ENCODE assay signal across 2 cellular contexts in the genomic region with DNA sequence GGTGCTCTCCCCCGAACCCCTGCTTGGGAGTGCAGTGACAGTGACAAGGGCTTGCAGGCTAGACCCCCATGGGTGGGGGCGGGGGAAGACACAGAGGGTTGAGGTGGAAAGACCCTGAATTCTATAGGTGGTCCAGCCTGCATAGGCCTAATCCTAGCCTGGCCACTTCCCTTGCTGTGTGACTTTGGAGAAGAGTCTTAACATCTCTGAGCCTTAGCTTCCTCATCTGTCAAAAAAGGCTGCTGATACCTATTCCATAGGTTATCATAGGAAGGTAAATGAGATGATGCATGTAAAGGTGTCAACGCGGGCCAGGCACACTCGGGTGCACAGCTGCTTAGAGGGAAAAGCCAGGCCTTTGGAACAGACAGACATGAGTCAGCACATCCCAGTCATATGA.
A peak's percentile ranks its signal among the peaks of the same experiment; 100 is the strongest.
TF ChIP-seq lines count a peak whose summit lies in the region.

No MANE protein-coding gene starts in this region.

TF ChIP-seq in HepG2, 621 proteins besides CTCF, POLR2A, EP300 and RAD21:
- TF ChIP-seq ZNF124 (CRISPR knock-in tag; IDR thresholded peaks at IDR 0.05), result no peak
- TF ChIP-seq ZNF501 (CRISPR knock-in tag; IDR thresholded peaks at IDR 0.05), result no peak
- no peak for TF ChIP-seq ZNF616 (CRISPR knock-in tag; IDR thresholded peaks at IDR 0.05; ENCODE audit: low read depth)
- no peak for TF ChIP-seq SRSF9 (IDR thresholded peaks at IDR 0.05; ENCODE audit: borderline replicate concordance, insufficient read depth, low read depth, low read length, poor library complexity, severe bottlenecking)
- TF ChIP-seq MAFK (conservative IDR thresholded peaks at IDR 0.05 in 1 of 2, IDR thresholded peaks at IDR 0.05 in 1 of 2; ENCODE audit: low read length in 2 of 2), result peak in 1 of 2 experiments; percentile 40; a peak in 1 of 4 replicates
- no peak for TF ChIP-seq ZBTB7A (CRISPR knock-in tag; IDR thresholded peaks at IDR 0.05)
- no peak for TF ChIP-seq MEIS1 (CRISPR knock-in tag; IDR thresholded peaks at IDR 0.05; ENCODE audit: borderline replicate concordance)
- TF ChIP-seq NBN (conservative IDR thresholded peaks at IDR 0.05), result no peak
- TF ChIP-seq SMYD3 (CRISPR knock-in tag; IDR thresholded peaks at IDR 0.05), result no peak
- no peak for TF ChIP-seq ZNF333 (CRISPR knock-in tag; IDR thresholded peaks at IDR 0.05; ENCODE audit: borderline replicate concordance)
- TF ChIP-seq ZNF768 (CRISPR knock-in tag; IDR thresholded peaks at IDR 0.05), result peak; percentile 78
- TF ChIP-seq SP4 (CRISPR knock-in tag; IDR thresholded peaks at IDR 0.05), result no peak
- TF ChIP-seq ZNF841 (CRISPR knock-in tag; IDR thresholded peaks at IDR 0.05; ENCODE audit: borderline replicate concordance), result no peak
- TF ChIP-seq, protein P1, sequence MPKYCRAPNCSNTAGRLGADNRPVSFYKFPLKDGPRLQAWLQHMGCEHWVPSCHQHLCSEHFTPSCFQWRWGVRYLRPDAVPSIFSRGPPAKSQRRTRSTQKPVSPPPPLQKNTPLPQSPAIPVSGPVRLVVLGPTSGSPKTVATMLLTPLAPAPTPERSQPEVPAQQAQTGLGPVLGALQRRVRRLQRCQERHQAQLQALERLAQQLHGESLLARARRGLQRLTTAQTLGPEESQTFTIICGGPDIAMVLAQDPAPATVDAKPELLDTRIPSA (CRISPR knock-in tag; IDR thresholded peaks at IDR 0.05; ENCODE audit: borderline replicate concordance), result no peak

TF ChIP-seq in K562, 482 proteins besides CTCF, POLR2A, EP300 and RAD21:
- TF ChIP-seq, protein P2, sequence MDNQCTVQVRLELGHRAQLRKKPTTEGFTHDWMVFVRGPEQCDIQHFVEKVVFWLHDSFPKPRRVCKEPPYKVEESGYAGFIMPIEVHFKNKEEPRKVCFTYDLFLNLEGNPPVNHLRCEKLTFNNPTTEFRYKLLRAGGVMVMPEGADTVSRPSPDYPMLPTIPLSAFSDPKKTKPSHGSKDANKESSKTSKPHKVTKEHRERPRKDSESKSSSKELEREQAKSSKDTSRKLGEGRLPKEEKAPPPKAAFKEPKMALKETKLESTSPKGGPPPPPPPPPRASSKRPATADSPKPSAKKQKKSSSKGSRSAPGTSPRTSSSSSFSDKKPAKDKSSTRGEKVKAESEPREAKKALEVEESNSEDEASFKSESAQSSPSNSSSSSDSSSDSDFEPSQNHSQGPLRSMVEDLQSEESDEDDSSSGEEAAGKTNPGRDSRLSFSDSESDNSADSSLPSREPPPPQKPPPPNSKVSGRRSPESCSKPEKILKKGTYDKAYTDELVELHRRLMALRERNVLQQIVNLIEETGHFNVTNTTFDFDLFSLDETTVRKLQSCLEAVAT (IDR thresholded peaks at IDR 0.05), result no peak
- peak; percentile 43; the same call in 1 of the 2 replicates for TF ChIP-seq ADNP (tag; IDR thresholded peaks at IDR 0.05)
- TF ChIP-seq RBM25 (IDR thresholded peaks at IDR 0.05; ENCODE audit: low read depth, low read length, severe bottlenecking), result peak; percentile 65
- no peak for TF ChIP-seq ZNF311 (CRISPR knock-in tag; IDR thresholded peaks at IDR 0.05)
- 0 out of 2 replicates have a peak, but pooled peaks have one; percentile 25 for TF ChIP-seq ESRRA (IDR thresholded peaks at IDR 0.05; ENCODE audit: borderline replicate concordance, low read depth)
- TF ChIP-seq, protein P3, sequence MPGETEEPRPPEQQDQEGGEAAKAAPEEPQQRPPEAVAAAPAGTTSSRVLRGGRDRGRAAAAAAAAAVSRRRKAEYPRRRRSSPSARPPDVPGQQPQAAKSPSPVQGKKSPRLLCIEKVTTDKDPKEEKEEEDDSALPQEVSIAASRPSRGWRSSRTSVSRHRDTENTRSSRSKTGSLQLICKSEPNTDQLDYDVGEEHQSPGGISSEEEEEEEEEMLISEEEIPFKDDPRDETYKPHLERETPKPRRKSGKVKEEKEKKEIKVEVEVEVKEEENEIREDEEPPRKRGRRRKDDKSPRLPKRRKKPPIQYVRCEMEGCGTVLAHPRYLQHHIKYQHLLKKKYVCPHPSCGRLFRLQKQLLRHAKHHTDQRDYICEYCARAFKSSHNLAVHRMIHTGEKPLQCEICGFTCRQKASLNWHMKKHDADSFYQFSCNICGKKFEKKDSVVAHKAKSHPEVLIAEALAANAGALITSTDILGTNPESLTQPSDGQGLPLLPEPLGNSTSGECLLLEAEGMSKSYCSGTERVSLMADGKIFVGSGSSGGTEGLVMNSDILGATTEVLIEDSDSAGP (CRISPR knock-in tag; IDR thresholded peaks at IDR 0.05), result no peak
- no peak for TF ChIP-seq ZNF165 (CRISPR knock-in tag; IDR thresholded peaks at IDR 0.05; ENCODE audit: borderline replicate concordance)
- no peak for TF ChIP-seq NR2C1 (IDR thresholded peaks at IDR 0.05)
- TF ChIP-seq NR2C1 (tag; IDR thresholded peaks at IDR 0.05), result no peak
- TF ChIP-seq, protein P4, sequence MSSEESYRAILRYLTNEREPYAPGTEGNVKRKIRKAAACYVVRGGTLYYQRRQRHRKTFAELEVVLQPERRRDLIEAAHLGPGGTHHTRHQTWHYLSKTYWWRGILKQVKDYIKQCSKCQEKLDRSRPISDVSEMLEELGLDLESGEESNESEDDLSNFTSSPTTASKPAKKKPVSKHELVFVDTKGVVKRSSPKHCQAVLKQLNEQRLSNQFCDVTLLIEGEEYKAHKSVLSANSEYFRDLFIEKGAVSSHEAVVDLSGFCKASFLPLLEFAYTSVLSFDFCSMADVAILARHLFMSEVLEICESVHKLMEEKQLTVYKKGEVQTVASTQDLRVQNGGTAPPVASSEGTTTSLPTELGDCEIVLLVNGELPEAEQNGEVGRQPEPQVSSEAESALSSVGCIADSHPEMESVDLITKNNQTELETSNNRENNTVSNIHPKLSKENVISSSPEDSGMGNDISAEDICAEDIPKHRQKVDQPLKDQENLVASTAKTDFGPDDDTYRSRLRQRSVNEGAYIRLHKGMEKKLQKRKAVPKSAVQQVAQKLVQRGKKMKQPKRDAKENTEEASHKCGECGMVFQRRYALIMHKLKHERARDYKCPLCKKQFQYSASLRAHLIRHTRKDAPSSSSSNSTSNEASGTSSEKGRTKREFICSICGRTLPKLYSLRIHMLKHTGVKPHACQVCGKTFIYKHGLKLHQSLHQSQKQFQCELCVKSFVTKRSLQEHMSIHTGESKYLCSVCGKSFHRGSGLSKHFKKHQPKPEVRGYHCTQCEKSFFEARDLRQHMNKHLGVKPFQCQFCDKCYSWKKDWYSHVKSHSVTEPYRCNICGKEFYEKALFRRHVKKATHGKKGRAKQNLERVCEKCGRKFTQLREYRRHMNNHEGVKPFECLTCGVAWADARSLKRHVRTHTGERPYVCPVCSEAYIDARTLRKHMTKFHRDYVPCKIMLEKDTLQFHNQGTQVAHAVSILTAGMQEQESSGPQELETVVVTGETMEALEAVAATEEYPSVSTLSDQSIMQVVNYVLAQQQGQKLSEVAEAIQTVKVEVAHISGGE (CRISPR knock-in tag; IDR thresholded peaks at IDR 0.05), result no peak
- no peak for TF ChIP-seq FOXA3 (CRISPR knock-in tag; conservative IDR thresholded peaks at IDR 0.05 in 1 of 2, IDR thresholded peaks at IDR 0.05 in 1 of 2)
- TF ChIP-seq NFE2 (IDR thresholded peaks at IDR 0.05; ENCODE audit: low read depth), result 0 out of 2 replicates have a peak, but pooled peaks have one; percentile 22
- 0 out of 4 replicates have a peak, but pooled peaks of 1 of the 2 experiments have one; percentile 8 for TF ChIP-seq KDM1A (IDR thresholded peaks at IDR 0.05)
- TF ChIP-seq, protein P5, sequence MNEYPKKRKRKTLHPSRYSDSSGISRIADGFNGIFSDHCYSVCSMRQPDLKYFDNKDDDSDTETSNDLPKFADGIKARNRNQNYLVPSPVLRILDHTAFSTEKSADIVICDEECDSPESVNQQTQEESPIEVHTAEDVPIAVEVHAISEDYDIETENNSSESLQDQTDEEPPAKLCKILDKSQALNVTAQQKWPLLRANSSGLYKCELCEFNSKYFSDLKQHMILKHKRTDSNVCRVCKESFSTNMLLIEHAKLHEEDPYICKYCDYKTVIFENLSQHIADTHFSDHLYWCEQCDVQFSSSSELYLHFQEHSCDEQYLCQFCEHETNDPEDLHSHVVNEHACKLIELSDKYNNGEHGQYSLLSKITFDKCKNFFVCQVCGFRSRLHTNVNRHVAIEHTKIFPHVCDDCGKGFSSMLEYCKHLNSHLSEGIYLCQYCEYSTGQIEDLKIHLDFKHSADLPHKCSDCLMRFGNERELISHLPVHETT (CRISPR knock-in tag; conservative IDR thresholded peaks at IDR 0.05 in 1 of 2, IDR thresholded peaks at IDR 0.05 in 1 of 2), result no peak
- TF ChIP-seq ZFX (CRISPR knock-in tag; IDR thresholded peaks at IDR 0.05), result no peak
- TF ChIP-seq SIX5 (IDR thresholded peaks at IDR 0.05; ENCODE audit: borderline replicate concordance in 1 of 2, insufficient read depth in 1 of 2, low read depth in 1 of 2, low read length in 2 of 2), result no peak
- TF ChIP-seq MCM5 (IDR thresholded peaks at IDR 0.05; ENCODE audit: low read depth), result no peak
- no peak for TF ChIP-seq ZNF239 (CRISPR knock-in tag; IDR thresholded peaks at IDR 0.05)
- peak; percentile 20; the same call in 1 of the 2 replicates for TF ChIP-seq BCOR (IDR thresholded peaks at IDR 0.05)
- TF ChIP-seq, protein P6, sequence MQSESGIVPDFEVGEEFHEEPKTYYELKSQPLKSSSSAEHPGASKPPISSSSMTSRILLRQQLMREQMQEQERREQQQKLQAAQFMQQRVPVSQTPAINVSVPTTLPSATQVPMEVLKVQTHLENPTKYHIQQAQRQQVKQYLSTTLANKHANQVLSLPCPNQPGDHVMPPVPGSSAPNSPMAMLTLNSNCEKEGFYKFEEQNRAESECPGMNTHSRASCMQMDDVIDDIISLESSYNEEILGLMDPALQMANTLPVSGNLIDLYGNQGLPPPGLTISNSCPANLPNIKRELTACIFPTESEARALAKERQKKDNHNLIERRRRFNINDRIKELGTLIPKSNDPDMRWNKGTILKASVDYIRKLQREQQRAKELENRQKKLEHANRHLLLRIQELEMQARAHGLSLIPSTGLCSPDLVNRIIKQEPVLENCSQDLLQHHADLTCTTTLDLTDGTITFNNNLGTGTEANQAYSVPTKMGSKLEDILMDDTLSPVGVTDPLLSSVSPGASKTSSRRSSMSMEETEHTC (IDR thresholded peaks at IDR 0.05), result no peak
- TF ChIP-seq ZSCAN32 (CRISPR knock-in tag; IDR thresholded peaks at IDR 0.05), result no peak
- TF ChIP-seq SRSF3 (IDR thresholded peaks at IDR 0.05; ENCODE audit: insufficient read depth, low read length), result no peak
- TF ChIP-seq GABPB1 (CRISPR knock-in tag; IDR thresholded peaks at IDR 0.05), result no peak
- TF ChIP-seq ZC3H11A (IDR thresholded peaks at IDR 0.05; ENCODE audit: low read depth, low read length), result no peak
- no peak for TF ChIP-seq CHD2 (IDR thresholded peaks at IDR 0.05; ENCODE audit: low read depth, low read length)
- TF ChIP-seq NRF1 (conservative IDR thresholded peaks at IDR 0.05 in 1 of 2, IDR thresholded peaks at IDR 0.05 in 1 of 2), result no peak
- TF ChIP-seq SMAD3 (CRISPR knock-in tag; conservative IDR thresholded peaks at IDR 0.05), result no peak
- no peak for TF ChIP-seq CHCHD3 (CRISPR knock-in tag; IDR thresholded peaks at IDR 0.05)
- no peak for TF ChIP-seq SMC3 (conservative IDR thresholded peaks at IDR 0.05; ENCODE audit: insufficient read depth, low read depth, low read length)
- TF ChIP-seq ZNF175 (CRISPR knock-in tag; IDR thresholded peaks at IDR 0.05; ENCODE audit: low read depth), result no peak
- TF ChIP-seq SMARCA5 (IDR thresholded peaks at IDR 0.05), result 0 out of 2 replicates have a peak, but pooled peaks have one; percentile 31
- no peak for TF ChIP-seq ZC3H8 (IDR thresholded peaks at IDR 0.05)
- TF ChIP-seq ZFP36 (IDR thresholded peaks at IDR 0.05; ENCODE audit: low read depth, low read length, partially characterized antibody), result peak; percentile 61
- TF ChIP-seq, protein P7, sequence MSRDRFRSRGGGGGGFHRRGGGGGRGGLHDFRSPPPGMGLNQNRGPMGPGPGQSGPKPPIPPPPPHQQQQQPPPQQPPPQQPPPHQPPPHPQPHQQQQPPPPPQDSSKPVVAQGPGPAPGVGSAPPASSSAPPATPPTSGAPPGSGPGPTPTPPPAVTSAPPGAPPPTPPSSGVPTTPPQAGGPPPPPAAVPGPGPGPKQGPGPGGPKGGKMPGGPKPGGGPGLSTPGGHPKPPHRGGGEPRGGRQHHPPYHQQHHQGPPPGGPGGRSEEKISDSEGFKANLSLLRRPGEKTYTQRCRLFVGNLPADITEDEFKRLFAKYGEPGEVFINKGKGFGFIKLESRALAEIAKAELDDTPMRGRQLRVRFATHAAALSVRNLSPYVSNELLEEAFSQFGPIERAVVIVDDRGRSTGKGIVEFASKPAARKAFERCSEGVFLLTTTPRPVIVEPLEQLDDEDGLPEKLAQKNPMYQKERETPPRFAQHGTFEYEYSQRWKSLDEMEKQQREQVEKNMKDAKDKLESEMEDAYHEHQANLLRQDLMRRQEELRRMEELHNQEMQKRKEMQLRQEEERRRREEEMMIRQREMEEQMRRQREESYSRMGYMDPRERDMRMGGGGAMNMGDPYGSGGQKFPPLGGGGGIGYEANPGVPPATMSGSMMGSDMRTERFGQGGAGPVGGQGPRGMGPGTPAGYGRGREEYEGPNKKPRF (IDR thresholded peaks at IDR 0.05; ENCODE audit: low read depth, low read length), result no peak
TF ChIP-seq in K562: peak in this region for 8.
